Comparison of ENCODE assay signal across 19 cellular contexts in genomic region chr3:171176244-171176925, GRCh38.
DNase-seq lines count a peak whose midpoint lies in the region; ATAC-seq and TF ChIP-seq lines count a peak whose summit lies in the region.
"Had no signal": no experiment of that assay in that cellular context is flagged by ENCODE, and none has a peak within 500 bp of the region (broad histone marks: within the 10 kb centered on the region; RNA-seq: fewer than 3 reads in every experiment).

No MANE protein-coding gene starts in this region.

- peaks cover 75% of the 10 kb centered on the region for H3K36me3 Mint-ChIP-seq in activated T-helper 2 cell treated with anti-CD3 and anti-CD28 coated beads, Interferon-gamma antibody, Interleukin-2, Interleukin-4, amounts not matched to agents 10 μg/mL and 5 μg/mL and 100 μg/mL, durations not matched to agents 14 hours and 24 hours and 36 hours (ENCODE audit: low read depth)
- H3K36me3 Mint-ChIP-seq: memory B cell had no signal

- no peak overlapping the region for H3K27ac Mint-ChIP-seq in activated T-helper 2 cell treated with anti-CD3 and anti-CD28 coated beads, Interferon-gamma antibody, Interleukin-2, Interleukin-4, amounts not matched to agents 10 μg/mL and 5 μg/mL and 100 μg/mL, durations not matched to agents 14 hours and 24 hours and 36 hours
- H3K27ac Mint-ChIP-seq: memory B cell; T-helper 2 cell treated with Interferon-gamma antibody and Interleukin-4, amounts not matched to agents 5 μg/mL and 100 μg/mL, for 36 hours had no signal

- no peaks in the 10 kb centered on the region for H3K36me3 ChIP-seq in adipocyte (ENCODE audit: control insufficient read depth, insufficient read depth, low read length, severe bottlenecking)
- H3K36me3 ChIP-seq in fibroblast of lung (ENCODE audit: control insufficient read depth, insufficient read depth, low read length): no peaks in the 10 kb centered on the region
- H3K36me3 ChIP-seq in osteoblast (ENCODE audit: insufficient read depth, low read length): no peaks in the 10 kb centered on the region
- H3K36me3 ChIP-seq in upper lobe of left lung: no peaks in the 10 kb centered on the region
- H3K36me3 ChIP-seq: colonic mucosa, suprapubic skin had no signal

- no peak for TF ChIP-seq POLR2A in upper lobe of left lung (IDR thresholded peaks at IDR 0.05)

- ATAC-seq in upper lobe of left lung (ENCODE audit: low FRiP score in 2 of 2): no peak
- ATAC-seq: activated CD4-positive, CD25-positive, alpha-beta regulatory T cell treated with anti-CD3 and anti-CD28 coated beads, Interleukin-2, amount 50 U/mL, for 24 hours; right lobe of liver had no signal

- no peak overlapping the region for H2AFZ ChIP-seq in fibroblast of lung (ENCODE audit: low read length)
- H2AFZ ChIP-seq in osteoblast (ENCODE audit: low read length): no peak overlapping the region

- no peak for TF ChIP-seq CTCF in fibroblast of lung (conservative IDR thresholded peaks at IDR 0.05 in 1 of 2, IDR thresholded peaks at IDR 0.05 in 1 of 2; ENCODE audit: low read depth in 1 of 2, low read length in 2 of 2)
- no peak for TF ChIP-seq CTCF in osteoblast (IDR thresholded peaks at IDR 0.05; ENCODE audit: extremely low read depth, low read depth, low read length)
- no peak for TF ChIP-seq CTCF in upper lobe of left lung (IDR thresholded peaks at IDR 0.05)

- H4K20me1 ChIP-seq in fibroblast of lung (ENCODE audit: control insufficient read depth, extremely low read depth, insufficient read depth, low read length) (no peaks in the 10 kb centered on the region), osteoblast (ENCODE audit: insufficient read depth, low read length) (no peaks in the 10 kb centered on the region)

- H3K9me3 ChIP-seq in adipocyte (ENCODE audit: control insufficient read depth, low read length) (no peaks in the 10 kb centered on the region), fibroblast of lung (ENCODE audit: control insufficient read depth, insufficient read depth, low read depth, low read length) (no peaks in the 10 kb centered on the region), osteoblast (ENCODE audit: low read depth, low read length) (no peaks in the 10 kb centered on the region), upper lobe of left lung (no peaks in the 10 kb centered on the region)
- H3K9me3 ChIP-seq: colonic mucosa, right lobe of liver, suprapubic skin had no signal

- no peak overlapping the region for H3K4me3 Mint-ChIP-seq in activated T-helper 2 cell treated with anti-CD3 and anti-CD28 coated beads, Interferon-gamma antibody, Interleukin-2, Interleukin-4, amounts not matched to agents 10 μg/mL and 5 μg/mL and 100 μg/mL, durations not matched to agents 14 hours and 24 hours and 36 hours (ENCODE audit: low read depth)
- H3K4me3 Mint-ChIP-seq: memory B cell; T-helper 2 cell treated with Interferon-gamma antibody and Interleukin-4, amounts not matched to agents 5 μg/mL and 100 μg/mL, for 36 hours had no signal

- no peaks in the 10 kb centered on the region for H3K27me3 Mint-ChIP-seq in activated T-helper 2 cell treated with anti-CD3 and anti-CD28 coated beads, Interferon-gamma antibody, Interleukin-2, Interleukin-4, amounts not matched to agents 10 μg/mL and 5 μg/mL and 100 μg/mL, durations not matched to agents 14 hours and 24 hours and 36 hours (ENCODE audit: low read depth)
- H3K27me3 Mint-ChIP-seq: memory B cell had no signal

- no peak overlapping the region for H3K27ac ChIP-seq in fibroblast of lung (ENCODE audit: insufficient read depth, low read length)
- peak overlapping the region; percentile 33 for H3K27ac ChIP-seq in osteoblast (ENCODE audit: low read depth, low read length)
- peak overlapping the region; percentile 3 to 60 (median 38) for H3K27ac ChIP-seq in upper lobe of left lung
- H3K27ac ChIP-seq: right lobe of liver, suprapubic skin had no signal

- H3K4me1 Mint-ChIP-seq in activated T-helper 2 cell treated with anti-CD3 and anti-CD28 coated beads, Interferon-gamma antibody, Interleukin-2, Interleukin-4, amounts not matched to agents 10 μg/mL and 5 μg/mL and 100 μg/mL, durations not matched to agents 14 hours and 24 hours and 36 hours (ENCODE audit: low read depth): peaks cover 27% of the 10 kb centered on the region
- H3K4me1 Mint-ChIP-seq: memory B cell had no signal

- H3K9ac ChIP-seq in adipocyte (ENCODE audit: low read length) (peak overlapping the region; percentile 66), fibroblast of lung (ENCODE audit: insufficient read depth, low read length) (no peak overlapping the region)

- H3K4me1 ChIP-seq in adipocyte (ENCODE audit: control insufficient read depth, insufficient read depth, low read length) (peaks cover 21% of the 10 kb centered on the region), fibroblast of lung (ENCODE audit: control insufficient read depth, extremely low read depth, insufficient read depth, low read length) (peaks cover 14% of the 10 kb centered on the region), osteoblast (ENCODE audit: insufficient read depth, low read length) (peaks cover 16% of the 10 kb centered on the region), upper lobe of left lung (peaks cover 0 to 3% (median 0%) of the 10 kb centered on the region in 4 donors)
- H3K4me1 ChIP-seq: colonic mucosa, suprapubic skin had no signal

- no peaks in the 10 kb centered on the region for H3K79me2 ChIP-seq in fibroblast of lung (ENCODE audit: control insufficient read depth, insufficient read depth, low read length)
- H3K79me2 ChIP-seq in osteoblast (ENCODE audit: insufficient read depth, low read length): no peaks in the 10 kb centered on the region

- no peak for TF ChIP-seq EP300 in upper lobe of left lung (IDR thresholded peaks at IDR 0.05)

- no peaks in the 10 kb centered on the region for H3K9me3 Mint-ChIP-seq in activated T-helper 2 cell treated with anti-CD3 and anti-CD28 coated beads, Interferon-gamma antibody, Interleukin-2, Interleukin-4, amounts not matched to agents 10 μg/mL and 5 μg/mL and 100 μg/mL, durations not matched to agents 14 hours and 24 hours and 36 hours
- H3K9me3 Mint-ChIP-seq: memory B cell; T-helper 2 cell treated with Interferon-gamma antibody and Interleukin-4, amounts not matched to agents 5 μg/mL and 100 μg/mL, for 36 hours had no signal

- H3K4me2 ChIP-seq in fibroblast of lung (ENCODE audit: extremely low read depth, insufficient read depth, low read length) (peak overlapping the region; percentile 67), osteoblast (ENCODE audit: insufficient read depth, low read length) (peak overlapping the region; percentile 83)

- 84 to 90% methylated on average over 4 to 5 of the region's 5 CpGs for WGBS in upper lobe of left lung, 2 donors

- intact Hi-C loops in activated T-helper 2 cell treated with anti-CD3 and anti-CD28 coated beads, Interferon-gamma antibody, Interleukin-2, Interleukin-4, amounts not matched to agents 10 μg/mL and 5 μg/mL and 100 μg/mL, durations not matched to agents 14 hours and 24 hours and 36 hours (cut with micrococcal nuclease): no loop called here

- no peak for DNase-seq in adipocyte (ENCODE audit: low read depth)
- DNase-seq in fibroblast of lung (ENCODE audit: low read depth in 2 of 2): no peak
- DNase-seq in osteoblast (ENCODE audit: insufficient read length, low spot score, missing footprints): no peak
- peak in 1 of 2 donors; percentile 13 for DNase-seq in upper lobe of left lung
- no peak for DNase-seq in HPDE6-E6E7 (ENCODE audit: extremely low spot score)
- no peak for DNase-seq in NCI-H82 treated with DMSO at 0.1 percent for 48 hours (lab: John Stamatoyannopoulos, UW; ENCODE audit: unreplicated experiment)
- no peak for DNase-seq in activated T-helper 2 cell treated with anti-CD3 and anti-CD28 coated beads, Interferon-gamma antibody, Interleukin-2, Interleukin-4, amounts not matched to agents 10 μg/mL and 5 μg/mL and 100 μg/mL, durations not matched to agents 14 hours and 24 hours and 36 hours (ENCODE audit: low spot score)
- DNase-seq: activated gamma-delta T cell treated with Interleukin-2 at 50 U/mL for 16 hours; aorta; colonic mucosa; GF-D8; NCI-H146; NCI-H446 treated with DMSO at 0.1 percent for 48 hours; right lobe of liver; stimulated activated CD4-positive, alpha-beta T cell treated with anti-CD3 and anti-CD28 coated beads, Interleukin-2, amount 100 ng/mL, for 48 hours had no signal

- H3K27me3 ChIP-seq in adipocyte (replicated peaks; ENCODE audit: control insufficient read depth, insufficient read depth, low read length) (no peaks in the 10 kb centered on the region), fibroblast of lung (ENCODE audit: control insufficient read depth, insufficient read depth, low read length) (no peaks in the 10 kb centered on the region), osteoblast (ENCODE audit: insufficient read depth, low read length) (no peaks in the 10 kb centered on the region), upper lobe of left lung (no peaks in the 10 kb centered on the region)
- H3K27me3 ChIP-seq: colonic mucosa, right lobe of liver, suprapubic skin had no signal

- H3K4me3 ChIP-seq in adipocyte (ENCODE audit: low read length): peak overlapping the region; percentile 74
- H3K4me3 ChIP-seq in fibroblast of lung (replicated peaks in 1 of 4; ENCODE audit: control extremely low read depth in 1 of 4, insufficient read depth in 1 of 4, low read depth in 3 of 4, low read length in 4 of 4): no peak overlapping the region
- peak overlapping the region; percentile 5 for H3K4me3 ChIP-seq in osteoblast (ENCODE audit: insufficient read depth, low read length)
- H3K4me3 ChIP-seq in upper lobe of left lung: no peak overlapping the region
- H3K4me3 ChIP-seq: colonic mucosa, right lobe of liver, suprapubic skin had no signal

Comparison
In these comparisons a context has a peak if more than half of its experiments do, and no peak if none do; other contexts are left out.
1. H3K4me3 ChIP-seq: peak in adipocyte (single experiment) and osteoblast (single experiment); none in fibroblast of lung (0 of 4) and upper lobe of left lung (0 of 4).